In the genomic region with DNA sequence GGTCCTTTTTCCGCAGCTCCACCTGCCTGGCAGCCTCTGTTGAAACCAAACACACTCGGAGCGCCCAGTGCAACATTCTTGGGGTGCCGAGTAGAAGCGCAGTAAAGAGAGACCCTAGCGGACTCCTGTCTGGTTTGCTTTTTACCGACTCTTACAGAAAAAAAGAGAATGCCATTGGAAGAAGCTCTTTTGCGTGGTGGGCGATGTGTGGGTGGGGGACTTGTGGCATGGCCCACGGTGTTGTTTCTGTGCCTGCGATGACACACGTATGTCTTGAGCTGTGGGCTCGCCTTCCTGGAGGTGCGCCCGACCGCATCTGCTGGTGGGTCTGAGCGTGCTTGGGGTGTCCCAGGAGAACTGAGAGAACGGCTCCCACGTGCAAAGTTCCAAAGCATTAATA, we compare ENCODE assay signal across 1 cellular context.
TF ChIP-seq lines count a peak whose summit lies in the region.

No MANE protein-coding gene starts in this region.

TF ChIP-seq in H1, 55 proteins besides CTCF, POLR2A, EP300 and RAD21:
- no peak for TF ChIP-seq TBP (IDR thresholded peaks at IDR 0.05; ENCODE audit: low read depth, low read length)
- TF ChIP-seq BCL11A (IDR thresholded peaks at IDR 0.05; ENCODE audit: low read depth in 2 of 2, low read length in 2 of 2): no peak
- TF ChIP-seq RNF2 (IDR thresholded peaks at IDR 0.05; ENCODE audit: borderline replicate concordance, low read depth, low read length, missing control alignments, poor library complexity, severe bottlenecking): peak; percentile 17
TF ChIP-seq in H1: peak in this region for 1.
